8 cellular contexts compared by ENCODE assay signal in genomic region chr3:130746296-130747039, GRCh38. TPM values are rescaled to one million over a fixed set of nuclear protein-coding genes. Genes with fewer than 3 reads are reported as not detected.
A peak's percentile ranks its signal among the peaks of the same experiment; 100 is the strongest.
DNase-seq lines count a peak whose midpoint lies in the region; ATAC-seq and TF ChIP-seq lines count a peak whose summit lies in the region.

PIK3R4 (minus strand) TSS chr3:130746829; CDS start chr3:130745218, 1,611 bp downstream.

- H3K36me3 ChIP-seq in prostate gland (no peaks in the 10 kb centered on the region), urinary bladder (ENCODE audit: insufficient read depth) (no peaks in the 10 kb centered on the region)

- intact Hi-C loops in left ventricle myocardium superior (cut with micrococcal nuclease), result no loop called here
- intact Hi-C loops in prostate gland (cut with DNase I), result no loop called here

- H3K27ac ChIP-seq in angular gyrus (ENCODE audit: low read depth, low read length) (peak within 1 kb of the TSS; percentile 63), prostate gland (peak within 1 kb of the TSS; percentile 80 to 83), urinary bladder (ENCODE audit: low read depth) (peak within 1 kb of the TSS; percentile 80)

- H3K4me1 ChIP-seq in prostate gland (replicated peaks) (peaks cover 5% of the 10 kb centered on the region), urinary bladder (ENCODE audit: insufficient read depth) (no peaks in the 10 kb centered on the region)

- TF ChIP-seq POLR2A in prostate gland (IDR thresholded peaks at IDR 0.05), result peak; percentile 45

- no peaks in the 10 kb centered on the region for H3K27me3 ChIP-seq in prostate gland (replicated peaks; ENCODE audit: insufficient read depth)

- under 1% methylated on average over 42 of the region's 42 CpGs for WGBS in prostate gland
- WGBS in urinary bladder, result under 1% methylated on average over 42 of the region's 42 CpGs

- peak; percentile 94 for ATAC-seq in GM18498 (IDR thresholded peaks at IDR 0.05; ENCODE audit: unreplicated experiment)
- ATAC-seq in HG02938 (IDR thresholded peaks at IDR 0.05; ENCODE audit: unreplicated experiment), result peak; percentile 90
- ATAC-seq in left ventricle myocardium superior, result peak; percentile 97

- TF ChIP-seq CTCF in prostate gland (IDR thresholded peaks at IDR 0.05), result no peak

- H3K4me3 ChIP-seq in prostate gland (peak within 1 kb of the TSS; percentile 89 to 91), urinary bladder (ENCODE audit: low read depth, low read length) (peak within 1 kb of the TSS; percentile 78)

- H3K9me3 ChIP-seq in prostate gland, result no peaks in the 10 kb centered on the region

- DNase-seq in NCI-H187 (lab: John Stamatoyannopoulos, UW) (peak; percentile 74 to 88), T-helper 2 cell (peak; percentile 64 to 98 (median 91)), left ventricle myocardium superior (peak; percentile 90), prostate gland (ENCODE audit: low spot score) (peak; percentile 95)

RNA-seq across cellular contexts. Expression of gene PIK3R4, which starts in this region (rescaled TPM):
- total RNA-seq in left ventricle myocardium superior, result 13.9 TPM
- 10 to 100 TPM; 36.8 to 52.8 TPM for total RNA-seq in prostate gland
- 36.1 TPM for total RNA-seq in urinary bladder
- 26.7 TPM for polyA plus RNA-seq in urinary bladder

Comparison
In these comparisons a context has a peak if more than half of its experiments do, and no peak if none do; other contexts are left out.
1. Peak in every context shown above with its lines: DNase-seq, ATAC-seq, H3K4me3 ChIP-seq and H3K27ac ChIP-seq.